Comparison of ENCODE assay signal across 22 cellular contexts in genomic region chr11:34256591-34256990, GRCh38.
"Had no signal": no experiment of that assay in that cellular context is flagged by ENCODE, and none has a peak within 500 bp of the region (broad histone marks: within the 10 kb centered on the region; RNA-seq: fewer than 3 reads in every experiment).

No MANE protein-coding gene starts in this region.

- H3K9me3 Mint-ChIP-seq: activated CD4-positive, alpha-beta T cell treated with anti-CD3 and anti-CD28 coated beads, Interleukin-2, amount 10 ng/mL, durations not matched to agents 7 days and 5 days; activated CD8-positive, alpha-beta T cell treated with anti-CD3 and anti-CD28 coated beads for 36 hours; activated naive CD4-positive, alpha-beta T cell treated with anti-CD3 and anti-CD28 coated beads, Interleukin-2, amount 10 ng/mL, durations not matched to agents 7 days and 5 days; naive B cell; T-helper 2 cell treated with Interferon-gamma antibody and Interleukin-4, amounts not matched to agents 5 μg/mL and 100 μg/mL, for 36 hours had no signal

- H3K36me3 Mint-ChIP-seq: activated CD8-positive, alpha-beta memory T cell treated with anti-CD3 and anti-CD28 coated beads, Interleukin-2, amount 10 ng/mL, durations not matched to agents 7 days and 5 days; activated naive CD4-positive, alpha-beta T cell treated with anti-CD3 and anti-CD28 coated beads, Interleukin-2, amount 10 ng/mL, durations not matched to agents 7 days and 5 days; naive B cell had no signal

- H3K27ac ChIP-seq: lower lobe of right lung, prostate gland, tibial artery, WERI-Rb-1 had no signal

- H3K4me1 ChIP-seq: prostate gland had no signal

- H3K4me3 ChIP-seq: lower lobe of right lung, prostate gland, tibial artery had no signal

- H3K4me3 Mint-ChIP-seq: activated CD4-positive, alpha-beta T cell treated with anti-CD3 and anti-CD28 coated beads, Interleukin-2, amount 10 ng/mL, durations not matched to agents 7 days and 5 days; activated CD8-positive, alpha-beta memory T cell treated with anti-CD3 and anti-CD28 coated beads, Interleukin-2, amount 10 ng/mL, durations not matched to agents 7 days and 5 days; activated CD8-positive, alpha-beta T cell treated with anti-CD3 and anti-CD28 coated beads for 36 hours; activated naive CD4-positive, alpha-beta T cell treated with anti-CD3 and anti-CD28 coated beads, Interleukin-2, amount 10 ng/mL, durations not matched to agents 7 days and 5 days; T-helper 2 cell treated with Interferon-gamma antibody and Interleukin-4, amounts not matched to agents 5 μg/mL and 100 μg/mL, for 36 hours had no signal

- ATAC-seq: activated CD8-positive, alpha-beta memory T cell treated with anti-CD3 and anti-CD28 coated beads, Interleukin-2, amount 10 ng/mL, durations not matched to agents 7 days and 5 days; activated CD8-positive, alpha-beta T cell treated with anti-CD3 and anti-CD28 coated beads for 36 hours; esophagus mucosa; lower lobe of right lung; stimulated activated naive CD8-positive, alpha-beta T cell treated with anti-CD3 and anti-CD28 coated beads, Interleukin-15, Interleukin-2, amounts not matched to agents 100 U/mL and 50 U/mL, for 24 hours had no signal

- H3K27ac Mint-ChIP-seq: activated CD4-positive, alpha-beta T cell treated with anti-CD3 and anti-CD28 coated beads, Interleukin-2, amount 10 ng/mL, durations not matched to agents 7 days and 5 days; activated CD8-positive, alpha-beta memory T cell treated with anti-CD3 and anti-CD28 coated beads, Interleukin-2, amount 10 ng/mL, durations not matched to agents 7 days and 5 days; activated CD8-positive, alpha-beta T cell treated with anti-CD3 and anti-CD28 coated beads for 36 hours; activated naive CD4-positive, alpha-beta T cell treated with anti-CD3 and anti-CD28 coated beads, Interleukin-2, amount 10 ng/mL, durations not matched to agents 7 days and 5 days; naive B cell; T-helper 2 cell treated with Interferon-gamma antibody and Interleukin-4, amounts not matched to agents 5 μg/mL and 100 μg/mL, for 36 hours had no signal

- DNase-seq: activated CD4-positive, alpha-beta T cell treated with anti-CD3 and anti-CD28 coated beads, Interleukin-2, amount 10 ng/mL, durations not matched to agents 7 days and 5 days; activated CD4-positive, CD25-positive, alpha-beta regulatory T cell treated with anti-CD3 and anti-CD28 coated beads, Interleukin-2, amount 50 U/mL, for 72 hours; activated CD8-positive, alpha-beta memory T cell treated with anti-CD3 and anti-CD28 coated beads, Interleukin-2, amount 10 ng/mL, durations not matched to agents 7 days and 5 days; activated CD8-positive, alpha-beta T cell treated with anti-CD3 and anti-CD28 coated beads for 36 hours; activated effector memory CD4-positive, alpha-beta T cell treated with anti-CD3 and anti-CD28 coated beads, Interleukin-2, amount 50 U/mL, for 16 hours; activated naive CD4-positive, alpha-beta T cell treated with anti-CD3 and anti-CD28 coated beads, Interleukin-2, amount 10 ng/mL, durations not matched to agents 7 days and 5 days; activated T-cell treated with anti-CD3 and anti-CD28 coated beads for 4 hours; amygdala; caudate nucleus; effector memory CD4-positive, alpha-beta T cell; foreskin melanocyte; hippocampal formation; lower lobe of right lung; naive B cell; stimulated activated CD4-positive, alpha-beta T cell treated with anti-CD3 and anti-CD28 coated beads, Interleukin-12 subunit alpha, Interleukin-12 subunit beta, amount 100 ng/mL, for 4 hours; stimulated activated CD4-positive, alpha-beta T cell treated with anti-CD3 and anti-CD28 coated beads, Interleukin-4, amount 100 ng/mL, for 4 hours; stimulated activated naive CD8-positive, alpha-beta T cell treated with anti-CD3 and anti-CD28 coated beads, Interleukin-15, Interleukin-2, amounts not matched to agents 100 U/mL and 50 U/mL, for 24 hours; tibial artery; WERI-Rb-1 had no signal

- H3K9me3 ChIP-seq: lower lobe of right lung, prostate gland, tibial artery had no signal

- H3K36me3 ChIP-seq: lower lobe of right lung, prostate gland, tibial artery, WERI-Rb-1 had no signal

- H3K27me3 ChIP-seq: tibial artery had no signal
